In genomic region chr6:11042750-11043551, GRCh38 we compare ENCODE assay signal across 8 cellular contexts. TPM values are rescaled to one million over a fixed set of nuclear protein-coding genes. Genes with fewer than 3 reads are reported as not detected.
DNase-seq lines count a peak whose midpoint lies in the region; ATAC-seq and TF ChIP-seq lines count a peak whose summit lies in the region.

No MANE protein-coding gene starts in this region.

- in situ Hi-C loops in GM13977 (cut with MboI; ENCODE audit: low pct_unique_long_range_greater_than_20kb, low sequenced_read_pairs, unreplicated experiment) (no loop called here), brain microvascular endothelial cell (cut with HindIII; ENCODE audit: low pct_ligation_motif_present, low sequenced_read_pairs) (no loop called here)

- no peaks in the 10 kb centered on the region for H3K36me3 ChIP-seq in brain microvascular endothelial cell (replicated peaks)
- H3K36me3 ChIP-seq in mesendoderm (ENCODE audit: control insufficient read depth, insufficient read depth, low read length), result no peaks in the 10 kb centered on the region

- H3K4me3 ChIP-seq in brain microvascular endothelial cell (ENCODE audit: low read depth, low read length), result peak overlapping the region; percentile 43
- peak overlapping the region; percentile 62 for H3K4me3 ChIP-seq in mesendoderm (ENCODE audit: low read length)

- peak overlapping the region; percentile 80 for H3K9ac ChIP-seq in mesendoderm (ENCODE audit: low read length)

- peak overlapping the region; percentile 90 for H3K4me2 ChIP-seq in mesendoderm (ENCODE audit: low read length)

- no peak for ATAC-seq in HG03045 (IDR thresholded peaks at IDR 0.05; ENCODE audit: unreplicated experiment)
- no peak for ATAC-seq in GM18511 (IDR thresholded peaks at IDR 0.05; ENCODE audit: unreplicated experiment)

- TF ChIP-seq CTCF in GM13977 (IDR thresholded peaks at IDR 0.05; ENCODE audit: extremely low read depth, insufficient read depth, missing control alignments) (no peak), brain microvascular endothelial cell (IDR thresholded peaks at IDR 0.05; ENCODE audit: low read depth, low read length, missing control alignments) (no peak)

- no peak overlapping the region for H2AK5ac ChIP-seq in mesendoderm (ENCODE audit: low read length)

- DNase-seq in GM13977 (ENCODE audit: low spot score), result peak; percentile 23
- DNase-seq in NCI-H1694 (lab: John Stamatoyannopoulos, UW), result peak; percentile 45
- no peak for DNase-seq in brain microvascular endothelial cell
- DNase-seq in mesendoderm, result peak; percentile 34
- no peak for DNase-seq in NOMO-1 treated with DMSO at 0.1 percent for 48 hours (lab: John Stamatoyannopoulos, UW; ENCODE audit: unreplicated experiment)
- no peak for DNase-seq in SK-N-DZ (ENCODE audit: low spot score)

- no peak overlapping the region for H3K18ac ChIP-seq in mesendoderm (ENCODE audit: low read length)

- no peaks in the 10 kb centered on the region for H3K79me1 ChIP-seq in mesendoderm (ENCODE audit: low read length)

- H3K56ac ChIP-seq in mesendoderm (ENCODE audit: low read length), result peak overlapping the region; percentile 87

- H4K5ac ChIP-seq in mesendoderm (ENCODE audit: low read length), result no peak overlapping the region

- H2BK15ac ChIP-seq in mesendoderm (replicated peaks; ENCODE audit: low read depth), result no peak overlapping the region

- H4K8ac ChIP-seq in mesendoderm (ENCODE audit: low read depth, low read length), result no peak overlapping the region

- H3K4ac ChIP-seq in mesendoderm (ENCODE audit: low read depth, low read length), result no peak overlapping the region

- no peak overlapping the region for H2BK5ac ChIP-seq in mesendoderm (ENCODE audit: low read length)

- no CpG with 5 or more reads among the region's 17 CpGs for WGBS in mesendoderm (ENCODE audit: extremely low coverage, insufficient coverage, low lambda C conversion rate)

- H3K27me3 ChIP-seq in brain microvascular endothelial cell (replicated peaks) (no peaks in the 10 kb centered on the region), mesendoderm (ENCODE audit: insufficient read depth, low read length, poor library complexity) (peaks cover 13% of the 10 kb centered on the region)

- H3K27ac ChIP-seq in brain microvascular endothelial cell (no peak overlapping the region), mesendoderm (ENCODE audit: low read depth, low read length) (no peak overlapping the region)

- peak overlapping the region; percentile 85 for H3K23ac ChIP-seq in mesendoderm (ENCODE audit: low read length)

- H3K79me2 ChIP-seq in mesendoderm (ENCODE audit: control insufficient read depth, insufficient read depth, low read length), result no peaks in the 10 kb centered on the region

- no peak overlapping the region for H2BK120ac ChIP-seq in mesendoderm (ENCODE audit: low read depth, low read length)

- peaks cover 5% of the 10 kb centered on the region for H3K4me1 ChIP-seq in mesendoderm (ENCODE audit: control insufficient read depth, low read depth, low read length)

RNA-seq across cellular contexts. Expression of gene ELOVL2, which starts 1.2 kb away (rescaled TPM):
- polyA plus RNA-seq in mesendoderm (2013, experiment 1 of 2), result 3.0 TPM
- polyA plus RNA-seq in mesendoderm (2013, experiment 2 of 2), result 3.3 TPM
- 0.56 and 0.93 TPM in 2 replicates for polyA plus RNA-seq in SK-N-DZ (2014; cell fraction: cytosol; rRNA removed)
- polyA plus RNA-seq in SK-N-DZ (2014; cell fraction: nucleus; rRNA removed), result 0.22 and 1.1 TPM in 2 replicates

RNA-seq across cellular contexts. Expression of gene SMIM13, which starts 50.7 kb away (rescaled TPM):
- 9.3 TPM for polyA plus RNA-seq in mesendoderm (2013, experiment 1 of 2)
- polyA plus RNA-seq in mesendoderm (2013, experiment 2 of 2), result 9.0 TPM
- 8.1 and 8.8 TPM in 2 replicates for polyA plus RNA-seq in SK-N-DZ (2014; cell fraction: cytosol; rRNA removed)
- polyA plus RNA-seq in SK-N-DZ (2014; cell fraction: nucleus; rRNA removed), result 4.6 and 7.7 TPM in 2 replicates

Comparison
In these comparisons a context has a peak if more than half of its experiments do, and no peak if none do; other contexts are left out.
1. DNase-seq: peak in GM13977 (single experiment), NCI-H1694 (single experiment) and mesendoderm (single experiment); none in brain microvascular endothelial cell (single experiment), NOMO-1 treated with DMSO at 0.1 percent for 48 hours (single experiment) and SK-N-DZ (single experiment).